1 cellular context compared by ENCODE assay signal in genomic region chr2:48414640-48414979, GRCh38.
TF ChIP-seq lines count a peak whose summit lies in the region.

No MANE protein-coding gene starts in this region.

TF ChIP-seq in HepG2, 621 proteins besides CTCF, POLR2A, EP300 and RAD21 (continued from another document):
- TF ChIP-seq SIX4 (CRISPR knock-in tag; IDR thresholded peaks at IDR 0.05) (peak; percentile 72; the same call in 1 of the 2 replicates), ZC3H13 (CRISPR knock-in tag; IDR thresholded peaks at IDR 0.05) (no peak), ATF2 (CRISPR knock-in tag; IDR thresholded peaks at IDR 0.05) (peak; percentile 11; the same call in 1 of the 2 replicates), SRSF9 (IDR thresholded peaks at IDR 0.05; ENCODE audit: borderline replicate concordance, insufficient read depth, low read depth, low read length, poor library complexity, severe bottlenecking) (no peak), HNF4G (IDR thresholded peaks at IDR 0.05; ENCODE audit: borderline replicate concordance, low read depth, low read length) (no peak), HNF4G (CRISPR knock-in tag; IDR thresholded peaks at IDR 0.05; ENCODE audit: borderline replicate concordance, low read depth) (no peak), NFKB2 (CRISPR knock-in tag; IDR thresholded peaks at IDR 0.05; ENCODE audit: borderline replicate concordance) (no peak), HMG20B (CRISPR knock-in tag; conservative IDR thresholded peaks at IDR 0.05) (no peak), TOE1 (CRISPR knock-in tag; IDR thresholded peaks at IDR 0.05) (0 out of 2 replicates have a peak, but pooled peaks have one; percentile 20), ZSCAN30 (CRISPR knock-in tag; IDR thresholded peaks at IDR 0.05) (no peak), ADNP (CRISPR knock-in tag; IDR thresholded peaks at IDR 0.05) (no peak), SETDB1 (CRISPR knock-in tag; IDR thresholded peaks at IDR 0.05; ENCODE audit: borderline replicate concordance) (no peak), ZNF558 (CRISPR knock-in tag; IDR thresholded peaks at IDR 0.05; ENCODE audit: borderline replicate concordance) (0 out of 2 replicates have a peak, but pooled peaks have one; percentile 0), MED1 (CRISPR knock-in tag; IDR thresholded peaks at IDR 0.05) (no peak), ZNF383 (CRISPR knock-in tag; IDR thresholded peaks at IDR 0.05; ENCODE audit: borderline replicate concordance) (no peak), WIZ (CRISPR knock-in tag; IDR thresholded peaks at IDR 0.05) (no peak), ZNF616 (CRISPR knock-in tag; IDR thresholded peaks at IDR 0.05; ENCODE audit: low read depth) (no peak), NFYB (CRISPR knock-in tag; IDR thresholded peaks at IDR 0.05) (no peak)
- TF ChIP-seq, protein P1, sequence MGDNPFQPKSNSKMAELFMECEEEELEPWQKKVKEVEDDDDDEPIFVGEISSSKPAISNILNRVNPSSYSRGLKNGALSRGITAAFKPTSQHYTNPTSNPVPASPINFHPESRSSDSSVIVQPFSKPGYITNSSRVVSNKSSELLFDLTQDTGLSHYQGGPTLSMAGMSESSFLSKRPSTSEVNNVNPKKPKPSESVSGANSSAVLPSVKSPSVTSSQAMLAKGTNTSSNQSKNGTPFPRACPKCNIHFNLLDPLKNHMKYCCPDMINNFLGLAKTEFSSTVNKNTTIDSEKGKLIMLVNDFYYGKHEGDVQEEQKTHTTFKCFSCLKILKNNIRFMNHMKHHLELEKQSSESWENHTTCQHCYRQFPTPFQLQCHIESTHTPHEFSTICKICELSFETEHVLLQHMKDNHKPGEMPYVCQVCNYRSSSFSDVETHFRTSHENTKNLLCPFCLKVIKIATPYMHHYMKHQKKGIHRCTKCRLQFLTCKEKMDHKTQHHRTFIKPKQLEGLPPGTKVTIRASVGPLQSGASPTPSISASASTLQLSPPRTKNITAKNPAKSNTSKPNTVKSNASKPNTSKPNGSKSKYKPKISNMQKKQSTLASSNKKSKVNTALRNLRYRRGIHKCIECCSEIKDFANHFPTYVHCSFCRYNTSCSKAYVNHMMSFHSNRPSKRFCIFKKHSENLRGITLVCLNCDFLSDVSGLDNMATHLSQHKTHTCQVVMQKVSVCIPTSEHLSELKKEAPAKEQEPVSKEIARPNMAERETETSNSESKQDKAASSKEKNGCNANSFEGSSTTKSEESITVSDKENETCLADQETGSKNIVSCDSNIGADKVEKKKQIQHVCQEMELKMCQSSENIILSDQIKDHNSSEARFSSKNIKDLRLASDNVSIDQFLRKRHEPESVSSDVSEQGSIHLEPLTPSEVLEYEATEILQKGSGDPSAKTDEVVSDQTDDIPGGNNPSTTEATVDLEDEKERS (CRISPR knock-in tag; IDR thresholded peaks at IDR 0.05): 0 out of 2 replicates have a peak, but pooled peaks have one; percentile 4
- TF ChIP-seq, protein P2, sequence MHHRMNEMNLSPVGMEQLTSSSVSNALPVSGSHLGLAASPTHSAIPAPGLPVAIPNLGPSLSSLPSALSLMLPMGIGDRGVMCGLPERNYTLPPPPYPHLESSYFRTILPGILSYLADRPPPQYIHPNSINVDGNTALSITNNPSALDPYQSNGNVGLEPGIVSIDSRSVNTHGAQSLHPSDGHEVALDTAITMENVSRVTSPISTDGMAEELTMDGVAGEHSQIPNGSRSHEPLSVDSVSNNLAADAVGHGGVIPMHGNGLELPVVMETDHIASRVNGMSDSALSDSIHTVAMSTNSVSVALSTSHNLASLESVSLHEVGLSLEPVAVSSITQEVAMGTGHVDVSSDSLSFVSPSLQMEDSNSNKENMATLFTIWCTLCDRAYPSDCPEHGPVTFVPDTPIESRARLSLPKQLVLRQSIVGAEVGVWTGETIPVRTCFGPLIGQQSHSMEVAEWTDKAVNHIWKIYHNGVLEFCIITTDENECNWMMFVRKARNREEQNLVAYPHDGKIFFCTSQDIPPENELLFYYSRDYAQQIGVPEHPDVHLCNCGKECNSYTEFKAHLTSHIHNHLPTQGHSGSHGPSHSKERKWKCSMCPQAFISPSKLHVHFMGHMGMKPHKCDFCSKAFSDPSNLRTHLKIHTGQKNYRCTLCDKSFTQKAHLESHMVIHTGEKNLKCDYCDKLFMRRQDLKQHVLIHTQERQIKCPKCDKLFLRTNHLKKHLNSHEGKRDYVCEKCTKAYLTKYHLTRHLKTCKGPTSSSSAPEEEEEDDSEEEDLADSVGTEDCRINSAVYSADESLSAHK (CRISPR knock-in tag; IDR thresholded peaks at IDR 0.05; ENCODE audit: borderline replicate concordance): no peak
- TF ChIP-seq, protein P3, sequence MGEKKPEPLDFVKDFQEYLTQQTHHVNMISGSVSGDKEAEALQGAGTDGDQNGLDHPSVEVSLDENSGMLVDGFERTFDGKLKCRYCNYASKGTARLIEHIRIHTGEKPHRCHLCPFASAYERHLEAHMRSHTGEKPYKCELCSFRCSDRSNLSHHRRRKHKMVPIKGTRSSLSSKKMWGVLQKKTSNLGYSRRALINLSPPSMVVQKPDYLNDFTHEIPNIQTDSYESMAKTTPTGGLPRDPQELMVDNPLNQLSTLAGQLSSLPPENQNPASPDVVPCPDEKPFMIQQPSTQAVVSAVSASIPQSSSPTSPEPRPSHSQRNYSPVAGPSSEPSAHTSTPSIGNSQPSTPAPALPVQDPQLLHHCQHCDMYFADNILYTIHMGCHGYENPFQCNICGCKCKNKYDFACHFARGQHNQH (CRISPR knock-in tag; IDR thresholded peaks at IDR 0.05): 0 out of 2 replicates have a peak, but pooled peaks have one; percentile 9
- TF ChIP-seq, protein P4, sequence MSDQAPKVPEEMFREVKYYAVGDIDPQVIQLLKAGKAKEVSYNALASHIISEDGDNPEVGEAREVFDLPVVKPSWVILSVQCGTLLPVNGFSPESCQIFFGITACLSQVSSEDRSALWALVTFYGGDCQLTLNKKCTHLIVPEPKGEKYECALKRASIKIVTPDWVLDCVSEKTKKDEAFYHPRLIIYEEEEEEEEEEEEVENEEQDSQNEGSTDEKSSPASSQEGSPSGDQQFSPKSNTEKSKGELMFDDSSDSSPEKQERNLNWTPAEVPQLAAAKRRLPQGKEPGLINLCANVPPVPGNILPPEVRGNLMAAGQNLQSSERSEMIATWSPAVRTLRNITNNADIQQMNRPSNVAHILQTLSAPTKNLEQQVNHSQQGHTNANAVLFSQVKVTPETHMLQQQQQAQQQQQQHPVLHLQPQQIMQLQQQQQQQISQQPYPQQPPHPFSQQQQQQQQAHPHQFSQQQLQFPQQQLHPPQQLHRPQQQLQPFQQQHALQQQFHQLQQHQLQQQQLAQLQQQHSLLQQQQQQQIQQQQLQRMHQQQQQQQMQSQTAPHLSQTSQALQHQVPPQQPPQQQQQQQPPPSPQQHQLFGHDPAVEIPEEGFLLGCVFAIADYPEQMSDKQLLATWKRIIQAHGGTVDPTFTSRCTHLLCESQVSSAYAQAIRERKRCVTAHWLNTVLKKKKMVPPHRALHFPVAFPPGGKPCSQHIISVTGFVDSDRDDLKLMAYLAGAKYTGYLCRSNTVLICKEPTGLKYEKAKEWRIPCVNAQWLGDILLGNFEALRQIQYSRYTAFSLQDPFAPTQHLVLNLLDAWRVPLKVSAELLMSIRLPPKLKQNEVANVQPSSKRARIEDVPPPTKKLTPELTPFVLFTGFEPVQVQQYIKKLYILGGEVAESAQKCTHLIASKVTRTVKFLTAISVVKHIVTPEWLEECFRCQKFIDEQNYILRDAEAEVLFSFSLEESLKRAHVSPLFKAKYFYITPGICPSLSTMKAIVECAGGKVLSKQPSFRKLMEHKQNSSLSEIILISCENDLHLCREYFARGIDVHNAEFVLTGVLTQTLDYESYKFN (CRISPR knock-in tag; conservative IDR thresholded peaks at IDR 0.05): no peak
- TF ChIP-seq, protein P5, sequence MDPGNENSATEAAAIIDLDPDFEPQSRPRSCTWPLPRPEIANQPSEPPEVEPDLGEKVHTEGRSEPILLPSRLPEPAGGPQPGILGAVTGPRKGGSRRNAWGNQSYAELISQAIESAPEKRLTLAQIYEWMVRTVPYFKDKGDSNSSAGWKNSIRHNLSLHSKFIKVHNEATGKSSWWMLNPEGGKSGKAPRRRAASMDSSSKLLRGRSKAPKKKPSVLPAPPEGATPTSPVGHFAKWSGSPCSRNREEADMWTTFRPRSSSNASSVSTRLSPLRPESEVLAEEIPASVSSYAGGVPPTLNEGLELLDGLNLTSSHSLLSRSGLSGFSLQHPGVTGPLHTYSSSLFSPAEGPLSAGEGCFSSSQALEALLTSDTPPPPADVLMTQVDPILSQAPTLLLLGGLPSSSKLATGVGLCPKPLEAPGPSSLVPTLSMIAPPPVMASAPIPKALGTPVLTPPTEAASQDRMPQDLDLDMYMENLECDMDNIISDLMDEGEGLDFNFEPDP (CRISPR knock-in tag; conservative IDR thresholded peaks at IDR 0.05): no peak
